22 cellular contexts compared by ENCODE assay signal in genomic region chr15:62432702-62433398, GRCh38. TPM values are rescaled to one million over a fixed set of nuclear protein-coding genes. Genes with fewer than 3 reads are reported as not detected.
DNase-seq lines count a peak whose midpoint lies in the region; ATAC-seq, FAIRE-seq and TF ChIP-seq lines count a peak whose summit lies in the region.
"Had no signal": no experiment of that assay in that cellular context is flagged by ENCODE, and none has a peak within 500 bp of the region (broad histone marks: within the 10 kb centered on the region; RNA-seq: fewer than 3 reads in every experiment).

No MANE protein-coding gene starts in this region.

- H3K9ac ChIP-seq in adipocyte (ENCODE audit: low read length) = peak overlapping the region; percentile 47

- H3K27me3 ChIP-seq in adipocyte (replicated peaks; ENCODE audit: control insufficient read depth, insufficient read depth, low read length) = no peaks in the 10 kb centered on the region
- no peaks in the 10 kb centered on the region for H3K27me3 ChIP-seq in gastrocnemius medialis
- H3K27me3 ChIP-seq: adrenal gland had no signal

- peaks cover 1 to 6% of the 10 kb centered on the region in 2 donors for H3K9me3 Mint-ChIP-seq in activated T-cell treated with anti-CD3 and anti-CD28 coated beads, Interleukin-2, amount 50 U/mL, for 72 hours
- H3K9me3 Mint-ChIP-seq: CD4-positive, alpha-beta T cell; central memory CD8-positive, alpha-beta T cell had no signal

- WGBS in A549 (ENCODE audit: missing lambda C conversion rate) = 69% methylated on average over 5 of the region's 5 CpGs

- CTCF ChIA-PET in A549 (lab: Yijun Ruan, JAX) = interaction anchor here (0.6 to 1.2 kb wide), 2 partner anchors 42 to 310 kb away, joined by 3 read pairs; no protein-coding TSS in a partner anchor

- TF ChIP-seq CTCF in A549 (IDR thresholded peaks at IDR 0.05) (no peak), gastrocnemius medialis (IDR thresholded peaks at IDR 0.05 in 4 of 5, conservative IDR thresholded peaks at IDR 0.05 in 1 of 5) (no peak)

- H3K4me1 ChIP-seq in A549 (no peaks in the 10 kb centered on the region), adipocyte (ENCODE audit: control insufficient read depth, insufficient read depth, low read length) (peaks cover 49% of the 10 kb centered on the region), gastrocnemius medialis (peaks cover 22 to 49% of the 10 kb centered on the region in 2 donors)
- H3K4me1 ChIP-seq: adrenal gland had no signal

- no peak overlapping the region for H3K4me2 ChIP-seq in A549

- H3K4me3 Mint-ChIP-seq in activated T-cell treated with anti-CD3 and anti-CD28 coated beads, Interleukin-2, amount 50 U/mL, for 72 hours = no peak overlapping the region
- H3K4me3 Mint-ChIP-seq: CD4-positive, alpha-beta T cell; central memory CD8-positive, alpha-beta T cell had no signal

- intact Hi-C loops in left ventricle myocardium superior (cut with micrococcal nuclease) (no loop called here), gastrocnemius medialis (cut with DNase I; ENCODE audit: low total_unique reads) (loop anchor here (1.0 to 2.0 kb wide), 2 partner anchors 42 to 113 kb away; partner anchors contain the start of gene TLN2)

- H3K36me3 ChIP-seq in adipocyte (ENCODE audit: control insufficient read depth, insufficient read depth, low read length, severe bottlenecking) (peaks cover 4% of the 10 kb centered on the region), gastrocnemius medialis (no peaks in the 10 kb centered on the region)
- H3K36me3 ChIP-seq: adrenal gland had no signal

- no peak overlapping the region for H3K4me3 ChIP-seq in A549
- H3K4me3 ChIP-seq in adipocyte (ENCODE audit: low read length) = no peak overlapping the region
- H3K4me3 ChIP-seq in gastrocnemius medialis = no peak overlapping the region
- H3K4me3 ChIP-seq: adrenal gland had no signal

- in situ Hi-C loops in gastrocnemius medialis (cut with MboI; ENCODE audit: low sequenced_read_pairs in 4 of 4) = no loop called here

- ATAC-seq in A549 (no peak), left ventricle myocardium superior (peak; percentile 94), gastrocnemius medialis (peak; percentile 93 to 96)
- ATAC-seq in activated T-cell treated with anti-CD3 and anti-CD28 coated beads, Interleukin-2, amount 50 U/mL, for 72 hours (replicated peaks in 1 of 2) = no peak

- TF ChIP-seq POLR2A in A549 (IDR thresholded peaks at IDR 0.05; ENCODE audit: low read length) (no peak), gastrocnemius medialis (IDR thresholded peaks at IDR 0.05) (no peak)

- POLR2A ChIA-PET in A549 (lab: Yijun Ruan, JAX) = no interaction called here

- no peaks in the 10 kb centered on the region for H3K4me1 Mint-ChIP-seq in activated T-cell treated with anti-CD3 and anti-CD28 coated beads, Interleukin-2, amount 50 U/mL, for 72 hours (ENCODE audit: low read depth)
- H3K4me1 Mint-ChIP-seq: central memory CD8-positive, alpha-beta T cell had no signal

- FAIRE-seq in A549 (lab: Jason Lieb, UNC) (no peak), frontal cortex (lab: Jason Lieb, UNC) (no peak)
- FAIRE-seq: TTC549 had no signal

- H3K9me3 ChIP-seq in A549 (no peaks in the 10 kb centered on the region), adipocyte (ENCODE audit: control insufficient read depth, low read length) (no peaks in the 10 kb centered on the region), gastrocnemius medialis (no peaks in the 10 kb centered on the region)
- H3K9me3 ChIP-seq: adrenal gland had no signal

- H3K27me3 Mint-ChIP-seq in activated T-cell treated with anti-CD3 and anti-CD28 coated beads, Interleukin-2, amount 50 U/mL, for 72 hours (ENCODE audit: low read depth) = no peaks in the 10 kb centered on the region
- H3K27me3 Mint-ChIP-seq: CD4-positive, alpha-beta T cell had no signal

- no peak for TF ChIP-seq RAD21 in A549 (conservative IDR thresholded peaks at IDR 0.05 in 1 of 2, IDR thresholded peaks at IDR 0.05 in 1 of 2)

- no peaks in the 10 kb centered on the region for H3K36me3 Mint-ChIP-seq in activated T-cell treated with anti-CD3 and anti-CD28 coated beads, Interleukin-2, amount 50 U/mL, for 72 hours (ENCODE audit: insufficient read depth in 2 of 2)

- H3K27ac Mint-ChIP-seq in activated T-cell treated with anti-CD3 and anti-CD28 coated beads, Interleukin-2, amount 50 U/mL, for 72 hours = no peak overlapping the region
- H3K27ac Mint-ChIP-seq: CD4-positive, alpha-beta T cell had no signal

- TF ChIP-seq EP300 in A549 (IDR thresholded peaks at IDR 0.05) = no peak

- H3K27ac ChIP-seq in A549 = no peak overlapping the region
- peak overlapping the region; percentile 81 to 91 (median 84) for H3K27ac ChIP-seq in gastrocnemius medialis
- H3K27ac ChIP-seq: adrenal gland had no signal

- DNase-seq in A549 (ENCODE audit: low read depth in 1 of 2, low spot score in 1 of 2) (no peak), adipocyte (ENCODE audit: low read depth) (peak; percentile 66), left ventricle myocardium superior (peak; percentile 49), gastrocnemius medialis (peak; percentile 83 to 85), mucosa of gallbladder (ENCODE audit: low spot score) (no peak), NCI-H2081 treated with DMSO at 0.1 percent for 48 hours (lab: John Stamatoyannopoulos, UW) (no peak), frontal cortex (ENCODE audit: low spot score in 2 of 2) (no peak)
- DNase-seq in activated T-cell treated with anti-CD3 and anti-CD28 coated beads, Interleukin-2, amount 50 U/mL, for 72 hours = no peak
- DNase-seq: activated CD4-positive, alpha-beta T cell treated with anti-CD3 and anti-CD28 coated beads for 48 hours; activated effector memory CD4-positive, alpha-beta T cell treated with anti-CD3 and anti-CD28 coated beads, Interleukin-2, amount 50 U/mL, for 16 hours; adrenal gland; CD4-positive, alpha-beta T cell; DMS53; effector CD4-positive, alpha-beta T cell; hypothalamus; midbrain; NCI-H146; occipital lobe; stimulated activated CD4-positive, alpha-beta T cell treated with anti-CD3 and anti-CD28 coated beads, Interleukin-4, amount 100 ng/mL, for 1 hour; substantia nigra had no signal

TF ChIP-seq in A549, 52 proteins besides CTCF, POLR2A, EP300 and RAD21:
- TF ChIP-seq CHD4 (IDR thresholded peaks at IDR 0.05; ENCODE audit: borderline replicate concordance) (no peak), TFCP2L1 (CRISPR knock-in tag; IDR thresholded peaks at IDR 0.05) (no peak), CHD2 (IDR thresholded peaks at IDR 0.05; ENCODE audit: low read length, partially characterized antibody) (no peak), MAFK (IDR thresholded peaks at IDR 0.05; ENCODE audit: partially characterized antibody) (peak; percentile 31), CEBPB (IDR thresholded peaks at IDR 0.05) (no peak), SREBF2 (IDR thresholded peaks at IDR 0.05) (no peak)

RNA-seq across cellular contexts. Expression of gene TLN2, which starts 42.5 kb away (rescaled TPM):
- polyA plus RNA-seq in A549 (2011; rRNA removed) = 4.3 and 5.1 TPM in 2 replicates
- polyA plus RNA-seq in A549 (2012; cell fraction: cytosol; rRNA removed) = 2.6 and 3.0 TPM in 2 replicates
- 7.4 and 7.6 TPM in 2 replicates for polyA plus RNA-seq in A549 (2012; cell fraction: nucleus; rRNA removed)
- 5.3 to 6.1 TPM (median 5.8 TPM) in 3 replicates for polyA plus RNA-seq in A549 (2017; fragmentation: RNase III; extraction: RNeasy Plus Mini Kit Qiagen cat#74134 plus additional on column Dnase treatment)
- 14.3 and 16.3 TPM in 2 replicates for polyA minus RNA-seq in A549 (2011; rRNA and poly(A)+ RNA removed)
- total RNA-seq in left ventricle myocardium superior = 51.4 TPM
- total RNA-seq in gastrocnemius medialis = 10 to 100 TPM in 3 of 4 donors, 1 to 10 TPM in 1; 7.4 to 46.0 (median 11.4) TPM
- total RNA-seq in mucosa of gallbladder = 9.5 TPM
- total RNA-seq in frontal cortex = 29.3 TPM
- 1 to 10 TPM; 1.4 to 3.5 TPM for total RNA-seq in activated T-cell treated with anti-CD3 and anti-CD28 coated beads, Interleukin-2, amount 50 U/mL, for 72 hours

Comparison
In these comparisons a context has a peak if more than half of its experiments do, and no peak if none do; other contexts are left out.
1. ATAC-seq: peak in left ventricle myocardium superior (single experiment) and gastrocnemius medialis (2 of 2); none in A549 (0 of 2) and activated T-cell treated with anti-CD3 and anti-CD28 coated beads, Interleukin-2, amount 50 U/mL, for 72 hours (0 of 2).
2. DNase-seq: peak in adipocyte (single experiment), left ventricle myocardium superior (single experiment) and gastrocnemius medialis (2 of 2); none in A549 (0 of 2), mucosa of gallbladder (single experiment), NCI-H2081 treated with DMSO at 0.1 percent for 48 hours (single experiment), frontal cortex (0 of 2) and activated T-cell treated with anti-CD3 and anti-CD28 coated beads, Interleukin-2, amount 50 U/mL, for 72 hours (0 of 2).
3. H3K27ac ChIP-seq: peak in gastrocnemius medialis (4 of 4); none in A549 (0 of 2).